16 cellular contexts compared by ENCODE assay signal in the genomic region with DNA sequence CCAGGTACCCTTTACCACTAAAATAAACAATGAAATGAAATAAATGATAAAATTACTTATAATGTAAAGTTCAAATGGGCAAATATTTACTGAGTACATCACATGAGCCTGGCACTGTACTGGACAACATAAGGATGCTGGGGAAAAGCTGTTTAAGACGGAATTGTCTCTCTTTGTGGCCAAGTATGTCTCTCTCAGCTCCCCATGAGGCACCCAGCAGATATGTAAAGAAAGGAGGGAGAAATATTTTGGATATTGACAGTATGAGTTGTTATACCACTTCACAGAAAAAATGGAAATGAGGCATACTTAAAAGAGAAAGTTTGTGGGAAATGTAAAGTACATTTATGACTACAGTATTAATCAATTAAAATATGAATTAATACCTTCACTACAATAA.
"Had no signal": no experiment of that assay in that cellular context is flagged by ENCODE, and none has a peak within 500 bp of the region (broad histone marks: within the 10 kb centered on the region; RNA-seq: fewer than 3 reads in every experiment).

No MANE protein-coding gene starts in this region.

- H3K36me3 ChIP-seq: colonic mucosa, heart left ventricle had no signal

- H3K9me3 Mint-ChIP-seq: endodermal cell; naive thymus-derived CD4-positive, alpha-beta T cell; neural crest cell; stimulated activated naive B cell treated with anti-CD40 and anti-IgM and Interleukin-4, amounts not matched to agents 10 μg/mL and 1 μg/mL and 100 μg/mL, for 72 hours had no signal

- H3K4me1 ChIP-seq: colonic mucosa had no signal

- H3K27ac Mint-ChIP-seq: endodermal cell; stimulated activated naive B cell treated with anti-CD40 and anti-IgM and Interleukin-4, amounts not matched to agents 10 μg/mL and 1 μg/mL and 100 μg/mL, for 72 hours had no signal

- H3K4me3 ChIP-seq: colonic mucosa, heart left ventricle, skin epidermis had no signal

- H3K36me3 Mint-ChIP-seq: naive thymus-derived CD4-positive, alpha-beta T cell had no signal

- H3K27me3 Mint-ChIP-seq: stimulated activated naive B cell treated with anti-CD40 and anti-IgM and Interleukin-4, amounts not matched to agents 10 μg/mL and 1 μg/mL and 100 μg/mL, for 72 hours had no signal

- H3K9me3 ChIP-seq: colonic mucosa, heart left ventricle had no signal

- H3K27me3 ChIP-seq: colonic mucosa, heart left ventricle had no signal

- H3K27ac ChIP-seq: colonic mucosa had no signal

- DNase-seq: colonic mucosa; effector CD4-positive, alpha-beta T cell; endodermal cell; erythroblast; heart left ventricle; hippocampal formation; kidney glomerular epithelial cell; mesendoderm; naive thymus-derived CD4-positive, alpha-beta T cell; posterior cingulate gyrus; stimulated activated CD4-positive, alpha-beta T cell treated with anti-CD3 and anti-CD28 coated beads, Interleukin-2, amount 100 ng/mL, for 24 hours; stimulated activated CD4-positive, alpha-beta T cell treated with anti-CD3 and anti-CD28 coated beads, Interleukin-4, amount 100 ng/mL, for 4 hours; stimulated activated naive B cell treated with anti-CD40 and anti-IgM and Interleukin-4, amounts not matched to agents 10 μg/mL and 1 μg/mL and 100 μg/mL, for 72 hours had no signal

- H3K4me3 Mint-ChIP-seq: endodermal cell, neural crest cell had no signal

- ATAC-seq: heart left ventricle; naive thymus-derived CD4-positive, alpha-beta T cell; sciatic nerve had no signal
